Comparison of ENCODE assay signal across 1 cellular context in the genomic region with DNA sequence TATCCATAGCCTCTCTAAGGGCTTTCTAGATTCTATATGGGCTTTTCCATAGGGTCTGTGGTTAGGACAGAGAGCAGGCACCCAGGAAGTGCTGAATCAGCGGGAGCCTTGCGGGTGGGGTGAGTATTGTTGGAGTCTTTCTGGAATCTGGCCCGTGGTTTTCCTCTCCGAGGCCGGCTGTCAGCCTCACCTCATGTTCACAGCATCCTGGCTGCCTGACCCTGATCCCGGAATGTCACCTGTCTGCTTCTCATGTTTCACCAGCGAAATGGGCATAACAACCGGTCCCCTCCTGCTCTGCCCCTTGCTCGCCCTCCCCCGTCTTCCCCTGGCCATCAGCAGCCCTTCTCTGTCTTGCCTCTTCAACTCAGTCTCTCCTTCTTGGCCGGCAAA.
TF ChIP-seq lines count a peak whose summit lies in the region.

No MANE protein-coding gene starts in this region.

TF ChIP-seq in K562, 482 proteins besides CTCF, POLR2A, EP300 and RAD21 (continued from another document):
- TF ChIP-seq JUND (IDR thresholded peaks at IDR 0.05; ENCODE audit: borderline replicate concordance, low read depth, low read length) (no peak; the same call in 1 of the 2 replicates), JUND (tag; IDR thresholded peaks at IDR 0.05; ENCODE audit: borderline replicate concordance, low read depth, low read length) (0 out of 3 replicates have a peak, but pooled peaks have one; percentile 7), NFE2 (IDR thresholded peaks at IDR 0.05; ENCODE audit: low read depth) (peak; percentile 65), MAFF (IDR thresholded peaks at IDR 0.05; ENCODE audit: low read length) (peak; percentile 87), MAFK (IDR thresholded peaks at IDR 0.05; ENCODE audit: low read length) (peak; percentile 87), ZNF639 (CRISPR knock-in tag; conservative IDR thresholded peaks at IDR 0.05 in 1 of 2, IDR thresholded peaks at IDR 0.05 in 1 of 2) (0 out of 4 replicates have a peak, but pooled peaks of 1 of the 2 experiments have one; percentile 19), ZNF644 (tag; IDR thresholded peaks at IDR 0.05; ENCODE audit: low read depth) (0 out of 2 replicates have a peak, but pooled peaks have one; percentile 15)
- TF ChIP-seq, protein P1, sequence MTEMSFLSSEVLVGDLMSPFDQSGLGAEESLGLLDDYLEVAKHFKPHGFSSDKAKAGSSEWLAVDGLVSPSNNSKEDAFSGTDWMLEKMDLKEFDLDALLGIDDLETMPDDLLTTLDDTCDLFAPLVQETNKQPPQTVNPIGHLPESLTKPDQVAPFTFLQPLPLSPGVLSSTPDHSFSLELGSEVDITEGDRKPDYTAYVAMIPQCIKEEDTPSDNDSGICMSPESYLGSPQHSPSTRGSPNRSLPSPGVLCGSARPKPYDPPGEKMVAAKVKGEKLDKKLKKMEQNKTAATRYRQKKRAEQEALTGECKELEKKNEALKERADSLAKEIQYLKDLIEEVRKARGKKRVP (CRISPR knock-in tag; IDR thresholded peaks at IDR 0.05): no peak
